9 cellular contexts compared by ENCODE assay signal in genomic region chr16:84725481-84726078, GRCh38.
DNase-seq lines count a peak whose midpoint lies in the region; ATAC-seq, FAIRE-seq and TF ChIP-seq lines count a peak whose summit lies in the region.
"Had no signal": no experiment of that assay in that cellular context is flagged by ENCODE, and none has a peak within 500 bp of the region (broad histone marks: within the 10 kb centered on the region; RNA-seq: fewer than 3 reads in every experiment).

No MANE protein-coding gene starts in this region.

- no peak for FAIRE-seq in HTR-8/SVneo (lab: Jason Lieb, UNC)
- FAIRE-seq: endometrium had no signal

- H3K4me1 ChIP-seq in KMS-11 (ENCODE audit: low read depth, poor library complexity, severe bottlenecking) (peaks cover 73% of the 10 kb centered on the region), parathyroid adenoma (peaks cover 29% of the 10 kb centered on the region)

- no peaks in the 10 kb centered on the region for H3K9me3 ChIP-seq in parathyroid adenoma (ENCODE audit: control insufficient read depth, low read length)

- H3K9ac ChIP-seq in KMS-11 (no peak overlapping the region), parathyroid adenoma (no peak overlapping the region)

- peaks cover 99% of the 10 kb centered on the region for H3K79me2 ChIP-seq in KMS-11 (ENCODE audit: insufficient read depth, low read depth)
- peaks cover 18% of the 10 kb centered on the region for H3K79me2 ChIP-seq in parathyroid adenoma

- H3K27me3 ChIP-seq in KMS-11 (ENCODE audit: insufficient read depth, low read depth) (no peaks in the 10 kb centered on the region), parathyroid adenoma (ENCODE audit: control insufficient read depth, insufficient read depth, low read length) (no peaks in the 10 kb centered on the region)

- no peaks in the 10 kb centered on the region for H3K36me3 ChIP-seq in KMS-11 (ENCODE audit: insufficient read depth)
- H3K36me3 ChIP-seq in parathyroid adenoma (ENCODE audit: control insufficient read depth, insufficient read depth, low read length), result no peaks in the 10 kb centered on the region

- H4K20me1 ChIP-seq in KMS-11 (ENCODE audit: insufficient read depth), result peaks cover 68% of the 10 kb centered on the region

- H3K4me3 ChIP-seq in KMS-11 (IDR thresholded peaks at IDR 0.05; ENCODE audit: insufficient read depth, low read depth, low read length) (no peak overlapping the region), parathyroid adenoma (ENCODE audit: low read depth, low read length) (no peak overlapping the region), foreskin fibroblast (ENCODE audit: low read depth in 1 of 2, low read length in 2 of 2) (no peak overlapping the region)

- no peak for TF ChIP-seq CTCF in KMS-11 (conservative IDR thresholded peaks at IDR 0.05; ENCODE audit: low read depth, low read length)
- no peak for TF ChIP-seq CTCF in parathyroid adenoma (IDR thresholded peaks at IDR 0.05)
- TF ChIP-seq CTCF in foreskin fibroblast (IDR thresholded peaks at IDR 0.05; ENCODE audit: low read depth, low read length), result no peak

- no peak overlapping the region for H3K27ac ChIP-seq in KMS-11
- H3K27ac ChIP-seq in caudate nucleus (ENCODE audit: low read depth, low read length), result peak overlapping the region; percentile 72
- peak overlapping the region; percentile 21 for H3K27ac ChIP-seq in parathyroid adenoma

- ATAC-seq in GM21723 (IDR thresholded peaks at IDR 0.05; ENCODE audit: unreplicated experiment) (peak; percentile 5), HG02588 (IDR thresholded peaks at IDR 0.05; ENCODE audit: unreplicated experiment) (no peak)

- H3K4me2 ChIP-seq in KMS-11, result peak overlapping the region; percentile 23; the same call in 1 of the 2 replicates
- H3K4me2 ChIP-seq in parathyroid adenoma (ENCODE audit: low read length), result no peak overlapping the region

- H2AFZ ChIP-seq in KMS-11 (ENCODE audit: low read depth) (no peak overlapping the region), parathyroid adenoma (no peak overlapping the region)

- DNase-seq in caudate nucleus (lab: John Stamatoyannopoulos, UW) (no peak), HTR-8/SVneo (ENCODE audit: insufficient read length, low spot score) (no peak), foreskin fibroblast (no peak)
- DNase-seq: SIG-M5 had no signal
